In the genomic region with DNA sequence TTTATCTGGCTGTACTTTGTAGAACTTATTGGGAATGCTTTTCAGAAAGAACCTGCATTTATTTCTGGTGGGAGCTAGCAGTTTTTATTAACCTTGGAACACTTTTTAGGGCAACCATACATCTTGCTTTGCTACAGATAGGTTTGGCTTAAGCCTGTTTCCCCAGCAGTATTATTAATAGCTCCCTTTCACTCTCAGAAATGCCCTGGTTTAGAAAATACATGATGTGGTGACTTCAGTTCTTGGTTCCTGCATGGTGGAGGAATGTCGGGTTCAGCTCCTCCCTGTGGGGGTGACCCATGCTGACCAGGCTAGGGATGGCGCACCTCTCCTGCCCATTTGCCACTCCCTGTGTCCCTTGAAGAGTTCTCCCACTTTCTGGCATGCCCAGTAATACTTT, we compare ENCODE assay signal across 30 cellular contexts. TPM values are rescaled to one million over a fixed set of nuclear protein-coding genes. Genes with fewer than 3 reads are reported as not detected.
A peak's percentile ranks its signal among the peaks of the same experiment; 100 is the strongest.
DNase-seq lines count a peak whose midpoint lies in the region; TF ChIP-seq lines count a peak whose summit lies in the region.
"Had no signal": no experiment of that assay in that cellular context is flagged by ENCODE, and none has a peak within 500 bp of the region (broad histone marks: within the 10 kb centered on the region; RNA-seq: fewer than 3 reads in every experiment).

No MANE protein-coding gene starts in this region.

- peak overlapping the region; percentile 49; the same call in 1 of the 2 replicates for H3K9ac ChIP-seq in KMS-11
- H3K9ac ChIP-seq: parathyroid adenoma, SK-N-SH had no signal

- POLR2A ChIA-PET in CD4-positive, alpha-beta memory T cell (lab: Charles Lee; ENCODE audit: partially characterized antibody) = interaction anchor here (2.8 kb wide), 1 partner anchor 14 kb away, joined by 12 read pairs; no protein-coding TSS in a partner anchor

- peaks cover 42 to 47% of the 10 kb centered on the region in 2 donors for H3K36me3 Mint-ChIP-seq in CD4-positive, alpha-beta memory T cell
- H3K36me3 Mint-ChIP-seq in chondrocyte (ENCODE audit: low read depth) = peaks cover 25% of the 10 kb centered on the region

- H3K4me1 Mint-ChIP-seq in CD4-positive, alpha-beta memory T cell = peaks cover 25 to 47% (median 32%) of the 10 kb centered on the region in 4 donors
- peaks cover 32% of the 10 kb centered on the region for H3K4me1 Mint-ChIP-seq in chondrocyte (ENCODE audit: low read depth)

- H2AFZ ChIP-seq in KMS-11 (ENCODE audit: low read depth) = no peak overlapping the region
- H2AFZ ChIP-seq: parathyroid adenoma had no signal

- H3K27ac Mint-ChIP-seq in CD4-positive, alpha-beta memory T cell = peak overlapping the region in 4 of 7 donors; percentile 30 to 73 (median 63)
- H3K27ac Mint-ChIP-seq in chondrocyte (ENCODE audit: unreplicated experiment) = peak overlapping the region; percentile 41

- no peak for DNase-seq in CD4-positive, alpha-beta memory T cell
- DNase-seq in GM12864 (ENCODE audit: low read depth) (peak; percentile 8), chondrocyte (ENCODE audit: low spot score) (no peak), NOMO-1 treated with dmso at 0.1 percent for 144 hours (lab: John Stamatoyannopoulos, UW; ENCODE audit: unreplicated experiment) (no peak), WERI-Rb-1 (no peak)
- DNase-seq in stimulated activated naive CD4-positive, alpha-beta T cell (lab: John Stamatoyannopoulos, UW) = no peak
- DNase-seq: activated CD4-positive, alpha-beta T cell treated with anti-CD3 and anti-CD28 coated beads for 1 hour; activated CD8-positive, alpha-beta T cell treated with anti-CD3 and anti-CD28 coated beads, Interleukin-2, amount 10 ng/mL, durations not matched to agents 7 days and 5 days; Caco-2; cerebellar nuclear complex; DMS53; foreskin melanocyte; H9; KG1; NCI-H1930; NCI-H524 treated with DMSO at 0.1 percent for 48 hours; NK-92 treated with Interleukin-12 subunit alpha and Interleukin-12 subunit beta, amount 100 ng/mL, for 24 hours; PC-3; retina; SK-N-SH; stimulated activated naive CD8-positive, alpha-beta T cell treated with anti-CD3 and anti-CD28 coated beads, Interleukin-15, amount 100 ng/mL, for 72 hours; thyroid gland had no signal

- H3K27me3 ChIP-seq in CD4-positive, alpha-beta memory T cell (ENCODE audit: insufficient read depth, low read length) = no peaks in the 10 kb centered on the region
- H3K27me3 ChIP-seq in KMS-11 (ENCODE audit: insufficient read depth, low read depth) = no peaks in the 10 kb centered on the region
- H3K27me3 ChIP-seq in WERI-Rb-1 (ENCODE audit: insufficient read depth, low read depth, severe bottlenecking) = no peaks in the 10 kb centered on the region
- H3K27me3 ChIP-seq: dorsolateral prefrontal cortex, esophagus muscularis mucosa, thyroid gland, vagina had no signal

- H3K9me3 ChIP-seq in CD4-positive, alpha-beta memory T cell (ENCODE audit: control insufficient read depth in 1 of 2, low read length in 2 of 2) = no peaks in the 10 kb centered on the region
- peaks cover 5% of the 10 kb centered on the region for H3K9me3 ChIP-seq in WERI-Rb-1 (ENCODE audit: severe bottlenecking)
- H3K9me3 ChIP-seq: Caco-2, esophagus muscularis mucosa, SK-N-SH, thyroid gland, vagina had no signal

- H3K9me3 Mint-ChIP-seq in CD4-positive, alpha-beta memory T cell = no peaks in the 10 kb centered on the region
- H3K9me3 Mint-ChIP-seq in chondrocyte (ENCODE audit: low read depth) = peaks cover 2% of the 10 kb centered on the region
- H3K9me3 Mint-ChIP-seq: stimulated activated naive CD8-positive, alpha-beta T cell treated with anti-CD3 and anti-CD28 coated beads, Interleukin-15, amount 100 ng/mL, for 72 hours; T-helper 1 cell treated with Interleukin-12 subunit alpha and Interleukin-12 subunit beta and Interleukin-4 antibody, amounts not matched to agents 30 μg/mL and 1 μg/mL, for 36 hours had no signal

- H3K27me3 Mint-ChIP-seq in CD4-positive, alpha-beta memory T cell = no peaks in the 10 kb centered on the region
- H3K27me3 Mint-ChIP-seq in chondrocyte (ENCODE audit: low read depth) = no peaks in the 10 kb centered on the region
- H3K27me3 Mint-ChIP-seq: stimulated activated naive CD8-positive, alpha-beta T cell treated with anti-CD3 and anti-CD28 coated beads, Interleukin-15, amount 100 ng/mL, for 72 hours had no signal

- H3K4me3 Mint-ChIP-seq in CD4-positive, alpha-beta memory T cell = peak overlapping the region in 3 of 8 donors; percentile 17 to 46 (median 28)
- no peak overlapping the region for H3K4me3 Mint-ChIP-seq in chondrocyte (ENCODE audit: unreplicated experiment)
- H3K4me3 Mint-ChIP-seq: activated CD8-positive, alpha-beta T cell treated with anti-CD3 and anti-CD28 coated beads, Interleukin-2, amount 10 ng/mL, durations not matched to agents 7 days and 5 days; H9; stimulated activated naive CD8-positive, alpha-beta T cell treated with anti-CD3 and anti-CD28 coated beads, Interleukin-15, amount 100 ng/mL, for 72 hours; T-helper 1 cell treated with Interleukin-12 subunit alpha and Interleukin-12 subunit beta and Interleukin-4 antibody, amounts not matched to agents 30 μg/mL and 1 μg/mL, for 36 hours had no signal

- intact Hi-C loops in CD4-positive, alpha-beta memory T cell (cut with micrococcal nuclease) = loop anchor here (10.0 kb wide), 1 partner anchor 117 kb away; no protein-coding TSS in a partner anchor

- H3K36me3 ChIP-seq in CD4-positive, alpha-beta memory T cell (ENCODE audit: insufficient read depth, low read length) = peaks cover 22% of the 10 kb centered on the region
- H3K36me3 ChIP-seq in KMS-11 (ENCODE audit: insufficient read depth) (0 out of 2 replicates have a peak, but pooled peaks cover 4% of the 10 kb centered on the region), WERI-Rb-1 (peaks cover 53% of the 10 kb centered on the region)

- H3K27ac ChIP-seq in CD4-positive, alpha-beta memory T cell (ENCODE audit: low read depth, low read length) = no peak overlapping the region
- H3K27ac ChIP-seq in KMS-11 = peak overlapping the region; percentile 64
- no peak overlapping the region for H3K27ac ChIP-seq in WERI-Rb-1
- H3K27ac ChIP-seq: dorsolateral prefrontal cortex, esophagus muscularis mucosa, HL-60, parathyroid adenoma, skin epidermis, thyroid gland, vagina had no signal

- peaks cover 23% of the 10 kb centered on the region for H3K4me1 ChIP-seq in CD4-positive, alpha-beta memory T cell (ENCODE audit: insufficient read depth, low read length)
- peaks cover 35% of the 10 kb centered on the region for H3K4me1 ChIP-seq in KMS-11 (ENCODE audit: low read depth, poor library complexity, severe bottlenecking)
- H3K4me1 ChIP-seq: Caco-2, esophagus muscularis mucosa, parathyroid adenoma, vagina had no signal

- TF ChIP-seq CTCF in GM12864 (IDR thresholded peaks at IDR 0.05; ENCODE audit: low read depth, low read length, missing control alignments) = no peak
- TF ChIP-seq CTCF in KMS-11 (conservative IDR thresholded peaks at IDR 0.05; ENCODE audit: low read depth, low read length) = no peak
- TF ChIP-seq CTCF in chondrocyte (IDR thresholded peaks at IDR 0.05) = no peak
- TF ChIP-seq CTCF in WERI-Rb-1 (IDR thresholded peaks at IDR 0.05; ENCODE audit: low read depth, low read length) = no peak

- H3K4me3 ChIP-seq in CD4-positive, alpha-beta memory T cell (ENCODE audit: low read length in 2 of 2) = no peak overlapping the region
- no peak overlapping the region for H3K4me3 ChIP-seq in GM12864 (ENCODE audit: low read depth, low read length)
- H3K4me3 ChIP-seq in KMS-11 (IDR thresholded peaks at IDR 0.05; ENCODE audit: insufficient read depth, low read depth, low read length) = no peak overlapping the region
- no peak overlapping the region for H3K4me3 ChIP-seq in WERI-Rb-1 (ENCODE audit: low read depth, low read length)
- H3K4me3 ChIP-seq: esophagus muscularis mucosa, skin epidermis, thyroid gland, vagina had no signal

- H4K20me1 ChIP-seq in KMS-11 (ENCODE audit: insufficient read depth) = no peaks in the 10 kb centered on the region

- CTCF ChIA-PET in CD4-positive, alpha-beta memory T cell (lab: Charles Lee; ENCODE audit: partially characterized antibody) = interaction anchor here (0.9 to 1.7 kb wide), 2 partner anchors 8 to 14 kb away, joined by 3 to 4 read pairs; no protein-coding TSS in a partner anchor

- H3K79me2 ChIP-seq in KMS-11 (ENCODE audit: insufficient read depth, low read depth) = peaks cover 38% of the 10 kb centered on the region

- peak overlapping the region; percentile 95 for H3K4me2 ChIP-seq in KMS-11
- H3K4me2 ChIP-seq: SK-N-SH had no signal

RNA-seq across cellular contexts. Expression of a gene that starts 28.2 kb away (rescaled TPM):
- total RNA-seq in CD4-positive, alpha-beta memory T cell = 10 to 100 TPM; 17.7 to 18.6 TPM
- 10 to 100 TPM in 1 of 2 donors, 1 to 10 TPM in 1; 6.7 to 10.0 TPM for polyA plus RNA-seq in CD4-positive, alpha-beta memory T cell
- total RNA-seq in chondrocyte = 15.3 to 17.6 TPM (median 17.6 TPM) in 3 replicates

RNA-seq across cellular contexts. Expression of a gene that starts 36.4 kb away (rescaled TPM):
- total RNA-seq in CD4-positive, alpha-beta memory T cell = 10 to 100 TPM; 19.6 to 27.2 TPM
- 10 to 100 TPM; 16.9 to 19.0 TPM for polyA plus RNA-seq in CD4-positive, alpha-beta memory T cell
- 18.7 to 27.3 TPM (median 20.6 TPM) in 3 replicates for total RNA-seq in chondrocyte

RNA-seq across cellular contexts. Expression of a gene that starts 36.6 kb away (rescaled TPM):
- total RNA-seq in CD4-positive, alpha-beta memory T cell = 10 to 100 TPM; 36.0 to 36.2 TPM
- polyA plus RNA-seq in CD4-positive, alpha-beta memory T cell = 10 to 100 TPM; 40.2 to 46.1 TPM
- total RNA-seq in chondrocyte = 44.3 to 117 TPM (median 49.9 TPM) in 3 replicates

RNA-seq across cellular contexts. Expression of a gene that starts 54.2 kb away (rescaled TPM):
- total RNA-seq in CD4-positive, alpha-beta memory T cell = 10 to 100 TPM; 84.0 to 88.1 TPM
- polyA plus RNA-seq in CD4-positive, alpha-beta memory T cell = 1 to 10 TPM in 1 of 2 donors, under 1 TPM in 1; 0.94 to 5.1 TPM
- total RNA-seq in chondrocyte = 27.7 to 29.5 TPM (median 29.5 TPM) in 3 replicates
